30 cellular contexts compared by ENCODE assay signal in genomic region chr10:113914936-113915335, GRCh38.
"Had no signal": no experiment of that assay in that cellular context is flagged by ENCODE, and none has a peak within 500 bp of the region (broad histone marks: within the 10 kb centered on the region; RNA-seq: fewer than 3 reads in every experiment).

No MANE protein-coding gene starts in this region.

- H3K9me3 ChIP-seq: adrenal gland, body of pancreas, gastrocnemius medialis, neutrophil, sigmoid colon had no signal

- H3K36me3 ChIP-seq: adrenal gland, cardiac muscle cell, WERI-Rb-1 had no signal

- H3K27ac ChIP-seq: adrenal gland, body of pancreas, cardiac muscle cell, coronary artery, dorsolateral prefrontal cortex, gastrocnemius medialis, neutrophil, sigmoid colon, WERI-Rb-1 had no signal

- H3K4me3 ChIP-seq: adrenal gland, body of pancreas, cardiac muscle cell, coronary artery, dorsolateral prefrontal cortex, gastrocnemius medialis, sigmoid colon, smooth muscle cell had no signal

- ATAC-seq: body of pancreas; gastrocnemius medialis; left colon; stimulated activated memory B cell treated with anti-CD40 and anti-IgM and Interleukin-4, amounts not matched to agents 10 μg/mL and 1 μg/mL and 100 μg/mL, for 72 hours; stimulated activated naive CD8-positive, alpha-beta T cell treated with anti-CD3 and anti-CD28 coated beads, Interleukin-15, amount 100 ng/mL, for 72 hours had no signal

- H3K27me3 ChIP-seq: adrenal gland, body of pancreas, cardiac muscle cell, dorsolateral prefrontal cortex, gastrocnemius medialis, sigmoid colon had no signal

- DNase-seq: activated CD4-positive, alpha-beta memory T cell treated with anti-CD3 and anti-CD28 coated beads for 36 hours; activated CD4-positive, CD25-positive, alpha-beta regulatory T cell treated with anti-CD3 and anti-CD28 coated beads, Interleukin-2, amount 50 U/mL, for 72 hours; activated CD8-positive, alpha-beta memory T cell treated with anti-CD3 and anti-CD28 coated beads, Interleukin-2, amount 50 U/mL, for 4 hours; activated effector memory CD4-positive, alpha-beta T cell treated with anti-CD3 and anti-CD28 coated beads, Interleukin-2, amount 50 U/mL, for 16 hours; activated naive CD4-positive, alpha-beta T cell treated with anti-CD3 and anti-CD28 coated beads for 36 hours; activated naive CD8-positive, alpha-beta T cell treated with anti-CD3 and anti-CD28 coated beads for 36 hours; activated T-cell treated with anti-CD3 and anti-CD28 coated beads, Interleukin-2, amount 50 U/mL, for 1 hour; adrenal gland; aorta; body of pancreas; dorsolateral prefrontal cortex; effector memory CD4-positive, alpha-beta T cell; gastrocnemius medialis; glutamatergic neuron; hippocampal formation; left colon; mammary epithelial cell; sigmoid colon; stimulated activated CD4-positive, alpha-beta T cell treated with anti-CD3 and anti-CD28 coated beads, Interleukin-1b, Interleukin-23, amount 100 ng/mL, for 48 hours; stimulated activated CD4-positive, alpha-beta T cell treated with anti-CD3 and anti-CD28 coated beads, Interleukin-4, amount 100 ng/mL, for 4 hours; stimulated activated CD8-positive, alpha-beta memory T cell treated with anti-CD3 and anti-CD28 coated beads, Interleukin-4, amount 100 ng/mL, for 48 hours; stimulated activated naive CD8-positive, alpha-beta T cell treated with anti-CD3 and anti-CD28 coated beads, Interleukin-15, amount 100 ng/mL, for 72 hours; substantia nigra; T1000; WERI-Rb-1 had no signal

- H3K4me1 ChIP-seq: adrenal gland, gastrocnemius medialis, sigmoid colon had no signal
